16 cellular contexts compared by ENCODE assay signal in the genomic region with DNA sequence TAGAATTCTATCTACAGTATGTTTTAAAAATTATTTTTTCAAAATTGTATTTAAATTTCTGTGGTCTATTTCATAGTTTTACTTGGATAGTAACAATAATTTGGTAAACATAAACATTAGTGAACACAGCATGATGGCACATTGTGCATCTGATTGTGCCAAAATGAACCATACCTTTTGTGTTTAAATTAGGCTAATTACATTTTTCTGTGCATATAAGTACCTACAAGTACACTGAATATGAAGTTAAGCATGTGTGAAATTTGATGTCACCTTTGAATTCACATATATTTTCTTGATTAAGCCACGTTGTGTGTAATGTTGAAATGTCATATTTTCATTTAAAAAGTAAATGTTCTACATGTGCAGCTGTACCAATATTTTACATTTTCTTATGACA.
"Had no signal": no experiment of that assay in that cellular context is flagged by ENCODE, and none has a peak within 500 bp of the region (broad histone marks: within the 10 kb centered on the region; RNA-seq: fewer than 3 reads in every experiment).

No MANE protein-coding gene starts in this region.

- H3K27me3 ChIP-seq: esophagus muscularis mucosa, pancreas, stomach, upper lobe of right lung had no signal

- FAIRE-seq: astrocyte had no signal

- ATAC-seq: activated CD4-positive, alpha-beta T cell treated with anti-CD3 and anti-CD28 coated beads for 36 hours; activated CD8-positive, alpha-beta memory T cell treated with anti-CD3 and anti-CD28 coated beads, Interleukin-2, amount 10 ng/mL, durations not matched to agents 7 days and 5 days; lower lobe of right lung; T-helper 17 cell; upper lobe of right lung had no signal

- H3K9me3 ChIP-seq: esophagus muscularis mucosa, lower lobe of right lung, pancreas, stomach, thoracic aorta, upper lobe of right lung had no signal

- H3K36me3 ChIP-seq: esophagus muscularis mucosa, lower lobe of right lung, pancreas, stomach, thoracic aorta, upper lobe of right lung had no signal

- DNase-seq: activated CD4-positive, alpha-beta memory T cell treated with anti-CD3 and anti-CD28 coated beads for 36 hours; activated CD4-positive, alpha-beta T cell treated with anti-CD3 and anti-CD28 coated beads for 36 hours; activated CD8-positive, alpha-beta memory T cell treated with anti-CD3 and anti-CD28 coated beads, Interleukin-2, amount 10 ng/mL, durations not matched to agents 7 days and 5 days; activated naive CD4-positive, alpha-beta T cell treated with anti-CD3 and anti-CD28 coated beads for 36 hours; activated T-cell treated with anti-CD3 and anti-CD28 coated beads, Interleukin-2, amount 50 U/mL, for 1 hour; left cardiac atrium; lower lobe of right lung; pancreas; stimulated activated CD4-positive, alpha-beta T cell treated with anti-CD3 and anti-CD28 coated beads, Interleukin-1b, Interleukin-23, amount 100 ng/mL, for 48 hours; stomach; T-helper 17 cell; upper lobe of right lung; WERI-Rb-1 had no signal

- H3K27ac ChIP-seq: esophagus muscularis mucosa, thoracic aorta, upper lobe of right lung, WERI-Rb-1 had no signal
